8 cellular contexts compared by ENCODE assay signal in the genomic region with DNA sequence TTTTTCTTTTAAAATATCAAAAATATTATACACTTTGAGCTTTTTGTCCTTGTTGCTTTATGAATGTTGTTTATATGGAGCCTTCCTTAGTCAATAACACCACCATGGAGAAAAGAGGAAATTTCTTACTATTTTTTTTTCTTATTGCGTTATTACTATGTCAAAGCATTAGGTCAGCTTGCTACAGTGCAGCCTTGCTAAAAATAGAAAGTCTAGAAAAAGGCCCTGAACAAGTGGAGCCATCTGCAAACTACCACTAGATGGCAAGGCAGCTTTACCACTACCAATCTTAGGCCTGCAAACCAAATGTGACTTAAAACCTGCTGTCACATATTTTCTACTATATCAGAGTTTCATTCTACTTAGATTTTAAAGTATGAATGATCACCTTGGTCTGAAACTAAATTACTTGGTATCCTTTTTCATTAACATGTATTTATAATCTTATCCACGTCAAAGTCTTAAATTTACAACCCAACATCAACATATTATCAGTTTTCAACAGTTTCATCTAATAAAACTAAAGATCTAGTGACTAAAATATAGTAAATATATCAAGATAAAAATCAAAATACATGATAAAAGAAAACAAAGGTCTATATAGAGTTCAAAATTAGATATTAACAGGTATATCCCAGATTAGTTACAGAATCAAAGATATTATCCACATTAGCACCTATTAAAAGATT.
DNase-seq lines count a peak whose midpoint lies in the region; ATAC-seq and TF ChIP-seq lines count a peak whose summit lies in the region.

No MANE protein-coding gene starts in this region.

- no peak overlapping the region for H3K4me3 ChIP-seq in foreskin fibroblast (ENCODE audit: low read depth in 1 of 2, low read length in 2 of 2)

- no peaks in the 10 kb centered on the region for H3K27me3 Mint-ChIP-seq in activated T-cell treated with anti-CD3 and anti-CD28 coated beads, Interleukin-2, amount 50 U/mL, for 72 hours (ENCODE audit: low read depth)

- H3K9me3 Mint-ChIP-seq in activated T-cell treated with anti-CD3 and anti-CD28 coated beads, Interleukin-2, amount 50 U/mL, for 72 hours, result no peaks in the 10 kb centered on the region

- no peaks in the 10 kb centered on the region for H3K4me1 Mint-ChIP-seq in activated T-cell treated with anti-CD3 and anti-CD28 coated beads, Interleukin-2, amount 50 U/mL, for 72 hours (ENCODE audit: low read depth)

- H3K27ac Mint-ChIP-seq in activated T-cell treated with anti-CD3 and anti-CD28 coated beads, Interleukin-2, amount 50 U/mL, for 72 hours, result no peak overlapping the region

- peak; percentile 93 for TF ChIP-seq CTCF in foreskin fibroblast (IDR thresholded peaks at IDR 0.05; ENCODE audit: low read depth, low read length)

- DNase-seq in activated CD4-positive, CD25-positive, alpha-beta regulatory T cell (lab: John Stamatoyannopoulos, UW), result no peak
- DNase-seq in NCI-H526 (lab: John Stamatoyannopoulos, UW), result peak; percentile 38 to 68
- DNase-seq in activated T-cell treated with anti-CD3 and anti-CD28 coated beads, Interleukin-2, amount 50 U/mL, for 72 hours, result peak; percentile 23
- DNase-seq in foreskin fibroblast, result peak; percentile 75 to 90
- DNase-seq in occipital lobe (lab: John Stamatoyannopoulos, UW), result peak; percentile 24

- ATAC-seq in activated CD4-positive, CD25-positive, alpha-beta regulatory T cell treated with anti-CD3 and anti-CD28 coated beads, Interleukin-2, amount 50 U/mL, for 24 hours, result peak; percentile 74 to 86
- ATAC-seq in GM21381 (IDR thresholded peaks at IDR 0.05; ENCODE audit: unreplicated experiment), result peak; percentile 98
- ATAC-seq in HG03558 (IDR thresholded peaks at IDR 0.05; ENCODE audit: extremely low read depth, unreplicated experiment), result peak; percentile 99
- ATAC-seq in activated T-cell treated with anti-CD3 and anti-CD28 coated beads, Interleukin-2, amount 50 U/mL, for 72 hours (replicated peaks in 1 of 2), result peak; percentile 88 to 95

- peaks cover 0 to 2% of the 10 kb centered on the region in 2 donors for H3K36me3 Mint-ChIP-seq in activated T-cell treated with anti-CD3 and anti-CD28 coated beads, Interleukin-2, amount 50 U/mL, for 72 hours (ENCODE audit: insufficient read depth in 2 of 2)

- H3K4me3 Mint-ChIP-seq in activated T-cell treated with anti-CD3 and anti-CD28 coated beads, Interleukin-2, amount 50 U/mL, for 72 hours, result no peak overlapping the region

Comparison
In these comparisons a context has a peak if more than half of its experiments do, and no peak if none do; other contexts are left out.
1. DNase-seq: peak in NCI-H526 (2 of 2), activated T-cell treated with anti-CD3 and anti-CD28 coated beads, Interleukin-2, amount 50 U/mL, for 72 hours (2 of 2), foreskin fibroblast (2 of 2) and occipital lobe (single experiment); none in activated CD4-positive, CD25-positive, alpha-beta regulatory T cell (0 of 4).
2. Peak in every context shown above with its lines, with median percentiles within 50 percentile points of each other: ATAC-seq.